Comparison of ENCODE assay signal across 31 cellular contexts in the genomic region with DNA sequence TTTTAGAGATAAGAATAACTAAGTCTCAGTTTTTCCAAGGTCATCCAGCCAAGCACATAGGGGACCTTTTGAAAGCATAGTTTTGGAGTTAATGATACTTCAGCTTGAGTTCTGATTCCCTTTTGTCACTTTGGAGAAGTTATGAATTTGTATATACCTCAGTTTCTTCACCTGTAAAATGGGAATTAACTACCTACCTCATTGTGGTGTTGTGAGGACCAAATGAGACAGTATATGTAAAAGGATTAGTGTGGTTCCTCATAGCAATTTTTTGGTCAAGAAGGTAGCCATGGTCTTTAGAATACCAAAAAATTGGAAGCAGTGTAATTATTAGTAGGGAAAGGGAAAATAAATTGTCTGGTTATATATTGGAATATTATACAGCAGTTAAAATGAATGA.
"Had no signal": no experiment of that assay in that cellular context is flagged by ENCODE, and none has a peak within 500 bp of the region (broad histone marks: within the 10 kb centered on the region; RNA-seq: fewer than 3 reads in every experiment).

No MANE protein-coding gene starts in this region.

- H3K4me3 ChIP-seq: neural progenitor cell, ovary, psoas muscle, skin epidermis, smooth muscle cell, spleen, suprapubic skin, testis, tibial artery, transverse colon, upper lobe of right lung, uterus had no signal

- H3K79me2 ChIP-seq: parathyroid adenoma had no signal

- H3K9me3 ChIP-seq: ovary, psoas muscle, spleen, suprapubic skin, testis, tibial artery, upper lobe of right lung, uterus had no signal

- DNase-seq: naive thymus-derived CD4-positive, alpha-beta T cell; occipital lobe; ovary; posterior cingulate gyrus; psoas muscle; right cardiac atrium; spleen; stimulated activated CD4-positive, alpha-beta T cell treated with anti-CD3 and anti-CD28 coated beads, Interleukin-12 subunit alpha, Interleukin-12 subunit beta, amount 100 ng/mL, for 4 hours; stimulated activated CD4-positive, alpha-beta T cell treated with anti-CD3 and anti-CD28 coated beads, Interleukin-1b, Interleukin-23, amount 100 ng/mL, for 48 hours; stimulated activated CD4-positive, alpha-beta T cell treated with anti-CD3 and anti-CD28 coated beads, Interleukin-4, amount 100 ng/mL, for 1 hour; stimulated activated CD4-positive, alpha-beta T cell treated with anti-CD3 and anti-CD28 coated beads, Interleukin-4, amount 100 ng/mL, for 4 hours; stimulated activated CD8-positive, alpha-beta memory T cell treated with anti-CD3 and anti-CD28 coated beads, Interleukin-4, amount 100 ng/mL, for 48 hours; stimulated activated naive CD4-positive, alpha-beta T cell; stimulated activated naive CD8-positive, alpha-beta T cell treated with anti-CD3 and anti-CD28 coated beads, Interleukin-15, amount 100 ng/mL, for 72 hours; stimulated activated naive CD8-positive, alpha-beta T cell treated with anti-CD3 and anti-CD28 coated beads, Interleukin-15, Interleukin-2, amounts not matched to agents 100 U/mL and 50 U/mL, for 24 hours; substantia nigra; testis; tibial artery; transverse colon; upper lobe of right lung; uterus had no signal

- H2AFZ ChIP-seq: neural progenitor cell, parathyroid adenoma had no signal

- H3K4me3 Mint-ChIP-seq: naive thymus-derived CD4-positive, alpha-beta T cell; nephron; neural progenitor cell; stimulated activated memory B cell treated with anti-CD40 and anti-IgM and Interleukin-4, amounts not matched to agents 10 μg/mL and 1 μg/mL and 100 μg/mL, for 72 hours; stimulated activated naive CD8-positive, alpha-beta T cell treated with anti-CD3 and anti-CD28 coated beads, Interleukin-15, amount 100 ng/mL, for 72 hours; type B pancreatic cell had no signal

- H3K27me3 ChIP-seq: neural progenitor cell, ovary, spleen, suprapubic skin, testis, tibial artery, transverse colon, upper lobe of right lung, uterus had no signal

- H3K27ac ChIP-seq: neural progenitor cell, ovary, parathyroid adenoma, psoas muscle, skin epidermis, spleen, suprapubic skin, testis, tibial artery, transverse colon, upper lobe of right lung, uterus had no signal

- ATAC-seq: naive thymus-derived CD4-positive, alpha-beta T cell; psoas muscle; right cardiac atrium; sciatic nerve; stimulated activated memory B cell treated with anti-CD40 and anti-IgM and Interleukin-4, amounts not matched to agents 10 μg/mL and 1 μg/mL and 100 μg/mL, for 72 hours; stimulated activated naive CD8-positive, alpha-beta T cell treated with anti-CD3 and anti-CD28 coated beads, Interleukin-15, amount 100 ng/mL, for 72 hours; stimulated activated naive CD8-positive, alpha-beta T cell treated with anti-CD3 and anti-CD28 coated beads, Interleukin-15, Interleukin-2, amounts not matched to agents 100 U/mL and 50 U/mL, for 24 hours; upper lobe of right lung had no signal

- H3K4me2 ChIP-seq: smooth muscle cell had no signal

- H3K36me3 ChIP-seq: neural progenitor cell, ovary, upper lobe of right lung, uterus had no signal

- H3K4me1 ChIP-seq: parathyroid adenoma, psoas muscle, suprapubic skin, testis, tibial artery, uterus had no signal

- H3K27me3 Mint-ChIP-seq: naive thymus-derived CD4-positive, alpha-beta T cell; progenitor cell of endocrine pancreas; stimulated activated memory B cell treated with anti-CD40 and anti-IgM and Interleukin-4, amounts not matched to agents 10 μg/mL and 1 μg/mL and 100 μg/mL, for 72 hours; stimulated activated naive CD8-positive, alpha-beta T cell treated with anti-CD3 and anti-CD28 coated beads, Interleukin-15, amount 100 ng/mL, for 72 hours; type B pancreatic cell had no signal

- H3K27ac Mint-ChIP-seq: nephron; neural progenitor cell; progenitor cell of endocrine pancreas; stimulated activated memory B cell treated with anti-CD40 and anti-IgM and Interleukin-4, amounts not matched to agents 10 μg/mL and 1 μg/mL and 100 μg/mL, for 72 hours; stimulated activated naive CD8-positive, alpha-beta T cell treated with anti-CD3 and anti-CD28 coated beads, Interleukin-15, amount 100 ng/mL, for 72 hours; type B pancreatic cell had no signal

- H3K9me3 Mint-ChIP-seq: nephron; neural progenitor cell; stimulated activated naive CD8-positive, alpha-beta T cell treated with anti-CD3 and anti-CD28 coated beads, Interleukin-15, amount 100 ng/mL, for 72 hours; type B pancreatic cell had no signal

- H3K9ac ChIP-seq: neural progenitor cell, parathyroid adenoma had no signal
